In genomic region chr15:75104804-75105557, GRCh38 we compare ENCODE assay signal across 8 cellular contexts.
A peak's percentile ranks its signal among the peaks of the same experiment; 100 is the strongest.
DNase-seq lines count a peak whose midpoint lies in the region; ATAC-seq and TF ChIP-seq lines count a peak whose summit lies in the region.

No MANE protein-coding gene starts in this region.

- POLR2A ChIA-PET in A673 (lab: Charles Lee; ENCODE audit: low non-redundant PET), result no interaction called here

- H3K4me1 Mint-ChIP-seq in chondrocyte (ENCODE audit: low read depth) (peaks cover 43% of the 10 kb centered on the region), memory B cell (peaks cover 27% of the 10 kb centered on the region)

- no peaks in the 10 kb centered on the region for H3K36me3 ChIP-seq in A673 (ENCODE audit: insufficient read depth, low read length, poor library complexity, severe bottlenecking)

- CTCF ChIA-PET in A673 (lab: Charles Lee), result interaction anchor here (0.5 kb wide), 1 partner anchor 967 kb away, joined by 8 read pairs; no protein-coding TSS in a partner anchor

- H3K27me3 ChIP-seq in A673 (replicated peaks; ENCODE audit: insufficient read depth, low read depth, low read length, poor library complexity), result no peaks in the 10 kb centered on the region

- H3K27ac Mint-ChIP-seq in chondrocyte (ENCODE audit: unreplicated experiment) (peak overlapping the region; percentile 84), memory B cell (no peak overlapping the region)

- no TSS peak for BruUV-seq in A673 (replicated peaks; lab: Mats Ljungman, UMichigan)

- H3K9me3 Mint-ChIP-seq in chondrocyte (ENCODE audit: low read depth) (no peaks in the 10 kb centered on the region), memory B cell (no peaks in the 10 kb centered on the region)

- intact Hi-C loops in A673 (cut with micrococcal nuclease; ENCODE audit: unreplicated experiment), result no loop called here

- peak; percentile 46 for ATAC-seq in HG03108 (IDR thresholded peaks at IDR 0.05; ENCODE audit: unreplicated experiment)
- ATAC-seq in memory B cell (ENCODE audit: low read depth), result peak; percentile 56

- TF ChIP-seq CTCF in chondrocyte (IDR thresholded peaks at IDR 0.05) (no peak), A673 (conservative IDR thresholded peaks at IDR 0.05; ENCODE audit: low read depth, low read length) (no peak)

- H3K4me3 Mint-ChIP-seq in chondrocyte (ENCODE audit: unreplicated experiment) (no peak overlapping the region), memory B cell (peak overlapping the region; percentile 31)

- no peak overlapping the region for H3K4me3 ChIP-seq in A673 (ENCODE audit: low read depth, low read length, poor library complexity, severe bottlenecking)

- peak; percentile 7 for DNase-seq in stimulated activated naive CD4-positive, alpha-beta T cell treated with Interleukin-2 at 50 U/mL for 16 hours (lab: John Stamatoyannopoulos, UW)
- DNase-seq in stimulated activated naive CD4-positive, alpha-beta T cell (lab: John Stamatoyannopoulos, UW), result no peak
- peak; percentile 99 for DNase-seq in RPMI7951 (ENCODE audit: low read depth)
- no peak for DNase-seq in chondrocyte (ENCODE audit: low spot score)
- no peak for DNase-seq in memory B cell (ENCODE audit: low spot score in 2 of 2)
- DNase-seq in A673 (ENCODE audit: low spot score), result no peak
- no peak for DNase-seq in NCI-H2081 treated with DMSO at 0.1 percent for 48 hours (lab: John Stamatoyannopoulos, UW)

- no peak overlapping the region for H3K27ac ChIP-seq in A673 (ENCODE audit: low read depth, low read length, poor library complexity, severe bottlenecking)

- no peaks in the 10 kb centered on the region for H3K9me3 ChIP-seq in A673 (ENCODE audit: low read depth, low read length, poor library complexity, severe bottlenecking)

- H3K4me1 ChIP-seq in A673 (ENCODE audit: insufficient read depth, low read length, poor library complexity, severe bottlenecking), result no peaks in the 10 kb centered on the region

- peaks cover 2% of the 10 kb centered on the region for H3K36me3 Mint-ChIP-seq in chondrocyte (ENCODE audit: low read depth)
- H3K36me3 Mint-ChIP-seq in memory B cell, result no peaks in the 10 kb centered on the region

- H3K27me3 Mint-ChIP-seq in chondrocyte (ENCODE audit: low read depth), result no peaks in the 10 kb centered on the region
- peaks cover 5% of the 10 kb centered on the region for H3K27me3 Mint-ChIP-seq in memory B cell

Comparison
In these comparisons a context has a peak if more than half of its experiments do, and no peak if none do; other contexts are left out.
1. DNase-seq: peak in stimulated activated naive CD4-positive, alpha-beta T cell treated with Interleukin-2 at 50 U/mL for 16 hours (single experiment) and RPMI7951 (single experiment); none in stimulated activated naive CD4-positive, alpha-beta T cell (0 of 6), chondrocyte (single experiment), memory B cell (0 of 2), A673 (single experiment) and NCI-H2081 treated with DMSO at 0.1 percent for 48 hours (single experiment).